1 cellular context compared by ENCODE assay signal in genomic region chr20:51815383-51816076, GRCh38.
TF ChIP-seq lines count a peak whose summit lies in the region.

No MANE protein-coding gene starts in this region.

TF ChIP-seq in HepG2, 621 proteins besides CTCF, POLR2A, EP300 and RAD21 (continues in another document):
- no peak for TF ChIP-seq ZBTB21 (CRISPR knock-in tag; IDR thresholded peaks at IDR 0.05)
- 0 out of 2 replicates have a peak, but pooled peaks have one; percentile 43 for TF ChIP-seq HINFP (CRISPR knock-in tag; IDR thresholded peaks at IDR 0.05; ENCODE audit: low read depth)
- TF ChIP-seq ZNF83 (CRISPR knock-in tag; IDR thresholded peaks at IDR 0.05; ENCODE audit: borderline replicate concordance) = no peak
- TF ChIP-seq ZSCAN25 (CRISPR knock-in tag; IDR thresholded peaks at IDR 0.05) = peak; percentile 53; the same call in 1 of the 2 replicates
- no peak for TF ChIP-seq TIGD3 (CRISPR knock-in tag; IDR thresholded peaks at IDR 0.05; ENCODE audit: borderline replicate concordance)
- TF ChIP-seq EEA1 (CRISPR knock-in tag; IDR thresholded peaks at IDR 0.05; ENCODE audit: borderline replicate concordance) = 0 out of 2 replicates have a peak, but pooled peaks have one; percentile 68
- TF ChIP-seq ZBTB3 (CRISPR knock-in tag; IDR thresholded peaks at IDR 0.05; ENCODE audit: borderline replicate concordance, low read depth) = no peak
- no peak for TF ChIP-seq MBNL3 (CRISPR knock-in tag; conservative IDR thresholded peaks at IDR 0.05)
- peak; percentile 60; the same call in 1 of the 2 replicates for TF ChIP-seq MAX (IDR thresholded peaks at IDR 0.05)
- no peak for TF ChIP-seq PCBP2 (optimal IDR thresholded peaks at IDR 0.05; ENCODE audit: low read depth, low read length, poor library complexity, severe bottlenecking)
- TF ChIP-seq ZNF180 (CRISPR knock-in tag; IDR thresholded peaks at IDR 0.05; ENCODE audit: borderline replicate concordance, low read depth) = no peak
- TF ChIP-seq ARNT2 (CRISPR knock-in tag; IDR thresholded peaks at IDR 0.05; ENCODE audit: low read depth) = 0 out of 2 replicates have a peak, but pooled peaks have one; percentile 28
- TF ChIP-seq ZNF451 (CRISPR knock-in tag; IDR thresholded peaks at IDR 0.05) = 0 out of 2 replicates have a peak, but pooled peaks have one; percentile 57
- TF ChIP-seq ZNF10 (CRISPR knock-in tag; IDR thresholded peaks at IDR 0.05; ENCODE audit: borderline replicate concordance, low read depth) = no peak
- peak; percentile 81 for TF ChIP-seq FOXA3 (CRISPR knock-in tag; IDR thresholded peaks at IDR 0.05)
- TF ChIP-seq FOSL2 (CRISPR knock-in tag; IDR thresholded peaks at IDR 0.05) = peak; percentile 48
- TF ChIP-seq HNF4G (IDR thresholded peaks at IDR 0.05; ENCODE audit: borderline replicate concordance, low read depth, low read length) = no peak
- TF ChIP-seq HNF4G (CRISPR knock-in tag; IDR thresholded peaks at IDR 0.05; ENCODE audit: borderline replicate concordance, low read depth) = 0 out of 2 replicates have a peak, but pooled peaks have one; percentile 34
- TF ChIP-seq ZSCAN31 (CRISPR knock-in tag; IDR thresholded peaks at IDR 0.05; ENCODE audit: low read depth) = no peak
- TF ChIP-seq ZMYM3 (CRISPR knock-in tag; IDR thresholded peaks at IDR 0.05) = peak; percentile 34; the same call in 1 of the 2 replicates
- TF ChIP-seq, protein P1, sequence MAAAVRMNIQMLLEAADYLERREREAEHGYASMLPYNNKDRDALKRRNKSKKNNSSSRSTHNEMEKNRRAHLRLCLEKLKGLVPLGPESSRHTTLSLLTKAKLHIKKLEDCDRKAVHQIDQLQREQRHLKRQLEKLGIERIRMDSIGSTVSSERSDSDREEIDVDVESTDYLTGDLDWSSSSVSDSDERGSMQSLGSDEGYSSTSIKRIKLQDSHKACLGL (CRISPR knock-in tag; IDR thresholded peaks at IDR 0.05) = 0 out of 2 replicates have a peak, but pooled peaks have one; percentile 28
- peak; percentile 18; the same call in 1 of the 2 replicates for TF ChIP-seq HMG20A (CRISPR knock-in tag; IDR thresholded peaks at IDR 0.05; ENCODE audit: borderline replicate concordance)
- no peak for TF ChIP-seq TERF1 (CRISPR knock-in tag; IDR thresholded peaks at IDR 0.05)
- TF ChIP-seq HOXD1 (CRISPR knock-in tag; IDR thresholded peaks at IDR 0.05) = no peak
- TF ChIP-seq, protein P2, sequence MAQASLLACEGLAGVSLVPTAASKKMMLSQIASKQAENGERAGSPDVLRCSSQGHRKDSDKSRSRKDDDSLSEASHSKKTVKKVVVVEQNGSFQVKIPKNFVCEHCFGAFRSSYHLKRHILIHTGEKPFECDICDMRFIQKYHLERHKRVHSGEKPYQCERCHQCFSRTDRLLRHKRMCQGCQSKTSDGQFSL (CRISPR knock-in tag; IDR thresholded peaks at IDR 0.05) = no peak
- no peak for TF ChIP-seq NCOR1 (IDR thresholded peaks at IDR 0.05; ENCODE audit: borderline replicate concordance, low read length)
- peak; percentile 47; the same call in 1 of the 2 replicates for TF ChIP-seq ZBTB20 (CRISPR knock-in tag; IDR thresholded peaks at IDR 0.05; ENCODE audit: borderline replicate concordance, low read depth)
- no peak for TF ChIP-seq XRCC5 (optimal IDR thresholded peaks at IDR 0.05; ENCODE audit: low read length)
- no peak for TF ChIP-seq ZNF788 (CRISPR knock-in tag; IDR thresholded peaks at IDR 0.05; ENCODE audit: borderline replicate concordance)
- peak; percentile 65; the same call in 1 of the 2 replicates for TF ChIP-seq ZNF274 (CRISPR knock-in tag; IDR thresholded peaks at IDR 0.05)
- TF ChIP-seq WIZ (CRISPR knock-in tag; IDR thresholded peaks at IDR 0.05) = 0 out of 2 replicates have a peak, but pooled peaks have one; percentile 24
- TF ChIP-seq ZNF326 (CRISPR knock-in tag; IDR thresholded peaks at IDR 0.05; ENCODE audit: borderline replicate concordance) = no peak
- TF ChIP-seq TCF7 (IDR thresholded peaks at IDR 0.05; ENCODE audit: low read depth) = 0 out of 2 replicates have a peak, but pooled peaks have one; percentile 19
- TF ChIP-seq AKAP8 (CRISPR knock-in tag; IDR thresholded peaks at IDR 0.05) = no peak; the same call in 1 of the 2 replicates
- no peak for TF ChIP-seq ARNT (IDR thresholded peaks at IDR 0.05)
- 0 out of 2 replicates have a peak, but pooled peaks have one; percentile 37 for TF ChIP-seq IRF2 (CRISPR knock-in tag; IDR thresholded peaks at IDR 0.05)
- 0 out of 2 replicates have a peak, but pooled peaks have one; percentile 15 for TF ChIP-seq ZNF772 (CRISPR knock-in tag; IDR thresholded peaks at IDR 0.05)
- peak; percentile 63; the same call in 1 of the 2 replicates for TF ChIP-seq ELF3 (CRISPR knock-in tag; IDR thresholded peaks at IDR 0.05)
- TF ChIP-seq ZNF724P (CRISPR knock-in tag; IDR thresholded peaks at IDR 0.05; ENCODE audit: borderline replicate concordance) = no peak
- peak; percentile 40; the same call in 1 of the 2 replicates for TF ChIP-seq ZNF614 (CRISPR knock-in tag; IDR thresholded peaks at IDR 0.05; ENCODE audit: borderline replicate concordance)
- TF ChIP-seq ARNTL (CRISPR knock-in tag; IDR thresholded peaks at IDR 0.05) = peak; percentile 74; the same call in 1 of the 2 replicates
- TF ChIP-seq HNF4A (CRISPR knock-in tag; IDR thresholded peaks at IDR 0.05) = peak; percentile 51; the same call in 1 of the 2 replicates
- no peak for TF ChIP-seq TRIM24 (CRISPR knock-in tag; IDR thresholded peaks at IDR 0.05)
- TF ChIP-seq SALL1 (CRISPR knock-in tag; IDR thresholded peaks at IDR 0.05) = peak; percentile 50
- TF ChIP-seq ZNF292 (CRISPR knock-in tag; IDR thresholded peaks at IDR 0.05; ENCODE audit: borderline replicate concordance, low read depth) = peak; percentile 79; the same call in 1 of the 2 replicates
- no peak for TF ChIP-seq GABPA (IDR thresholded peaks at IDR 0.05; ENCODE audit: low read depth, low read length)
- no peak for TF ChIP-seq GABPA (CRISPR knock-in tag; IDR thresholded peaks at IDR 0.05; ENCODE audit: low read depth)
- 0 out of 2 replicates have a peak, but pooled peaks have one; percentile 28 for TF ChIP-seq MEIS1 (CRISPR knock-in tag; IDR thresholded peaks at IDR 0.05; ENCODE audit: borderline replicate concordance)
- TF ChIP-seq HMGXB3 (CRISPR knock-in tag; IDR thresholded peaks at IDR 0.05; ENCODE audit: borderline replicate concordance) = 0 out of 2 replicates have a peak, but pooled peaks have one; percentile 19
- TF ChIP-seq SIN3A (IDR thresholded peaks at IDR 0.05; ENCODE audit: borderline replicate concordance, low read depth, low read length) = 0 out of 2 replicates have a peak, but pooled peaks have one; percentile 13
- 0 out of 2 replicates have a peak, but pooled peaks have one; percentile 35 for TF ChIP-seq FUBP1 (CRISPR knock-in tag; IDR thresholded peaks at IDR 0.05; ENCODE audit: borderline replicate concordance)
- TF ChIP-seq TSC22D2 (CRISPR knock-in tag; IDR thresholded peaks at IDR 0.05; ENCODE audit: borderline replicate concordance) = no peak
- peak; percentile 71; the same call in 1 of the 2 replicates for TF ChIP-seq ZNF12 (CRISPR knock-in tag; IDR thresholded peaks at IDR 0.05)
- TF ChIP-seq SAP130 (CRISPR knock-in tag; IDR thresholded peaks at IDR 0.05; ENCODE audit: low read depth) = peak; percentile 69
- TF ChIP-seq SNAPC2 (CRISPR knock-in tag; IDR thresholded peaks at IDR 0.05) = 0 out of 2 replicates have a peak, but pooled peaks have one; percentile 82
- no peak for TF ChIP-seq SMC3 (IDR thresholded peaks at IDR 0.05; ENCODE audit: low read length)
- TF ChIP-seq ZFP91 (CRISPR knock-in tag; IDR thresholded peaks at IDR 0.05; ENCODE audit: borderline replicate concordance) = no peak
- TF ChIP-seq, protein P3, sequence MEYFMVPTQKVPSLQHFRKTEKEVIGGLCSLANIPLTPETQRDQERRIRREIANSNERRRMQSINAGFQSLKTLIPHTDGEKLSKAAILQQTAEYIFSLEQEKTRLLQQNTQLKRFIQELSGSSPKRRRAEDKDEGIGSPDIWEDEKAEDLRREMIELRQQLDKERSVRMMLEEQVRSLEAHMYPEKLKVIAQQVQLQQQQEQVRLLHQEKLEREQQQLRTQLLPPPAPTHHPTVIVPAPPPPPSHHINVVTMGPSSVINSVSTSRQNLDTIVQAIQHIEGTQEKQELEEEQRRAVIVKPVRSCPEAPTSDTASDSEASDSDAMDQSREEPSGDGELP (IDR thresholded peaks at IDR 0.05; ENCODE audit: borderline replicate concordance, low read depth) = peak; percentile 31; the same call in 1 of the 2 replicates
